ENCODE assay signal across 11 cellular contexts in genomic region chr18:63177822-63178525, GRCh38.
DNase-seq lines count a peak whose midpoint lies in the region; ATAC-seq and TF ChIP-seq lines count a peak whose summit lies in the region.
"Had no signal": no experiment of that assay in that cellular context is flagged by ENCODE, and none has a peak within 500 bp of the region (broad histone marks: within the 10 kb centered on the region; RNA-seq: fewer than 3 reads in every experiment).

No MANE protein-coding gene starts in this region.

- ATAC-seq in DND-41 (ENCODE audit: insufficient read depth, low read depth), result 0 out of 3 replicates have a peak, but pooled peaks have one; percentile 20
- peak; percentile 71 for ATAC-seq in sciatic nerve
- ATAC-seq: T-cell had no signal

- peak overlapping the region; percentile 53 for H3K27ac ChIP-seq in DND-41 (ENCODE audit: low read length)
- no peak overlapping the region for H3K27ac ChIP-seq in fibroblast of lung (ENCODE audit: insufficient read depth, low read length)
- no peak overlapping the region for H3K27ac ChIP-seq in effector memory CD4-positive, alpha-beta T cell (ENCODE audit: insufficient read depth, low read length, poor library complexity, severe bottlenecking)
- H3K27ac ChIP-seq: neutrophil had no signal

- DNase-seq in DND-41, result no peak
- DNase-seq in NCI-H2227 (lab: John Stamatoyannopoulos, UW; ENCODE audit: unreplicated experiment), result peak; percentile 65
- DNase-seq in fibroblast of lung (ENCODE audit: low read depth in 2 of 2), result no peak
- DNase-seq in sciatic nerve (ENCODE audit: low spot score), result no peak
- no peak for DNase-seq in NCI-H345 (lab: John Stamatoyannopoulos, UW)
- no peak for DNase-seq in COLO668 (lab: John Stamatoyannopoulos, UW; ENCODE audit: unreplicated experiment)
- no peak for DNase-seq in effector memory CD4-positive, alpha-beta T cell
- no peak for DNase-seq in NCI-H146 (lab: John Stamatoyannopoulos, UW)
- DNase-seq: MG63, T-cell had no signal

- H3K36me3 ChIP-seq in DND-41 (ENCODE audit: insufficient read depth, low read length), result peaks cover 15% of the 10 kb centered on the region
- H3K36me3 ChIP-seq in fibroblast of lung (ENCODE audit: control insufficient read depth, insufficient read depth, low read length), result no peaks in the 10 kb centered on the region
- no peaks in the 10 kb centered on the region for H3K36me3 ChIP-seq in effector memory CD4-positive, alpha-beta T cell (ENCODE audit: control insufficient read depth, insufficient read depth, low read length)
- H3K36me3 ChIP-seq: MG63, neutrophil had no signal

- H3K27me3 ChIP-seq in DND-41 (ENCODE audit: insufficient read depth, low read length, poor library complexity) (no peaks in the 10 kb centered on the region), fibroblast of lung (ENCODE audit: control insufficient read depth, insufficient read depth, low read length) (no peaks in the 10 kb centered on the region)
- H3K27me3 ChIP-seq in effector memory CD4-positive, alpha-beta T cell (replicated peaks; ENCODE audit: control insufficient read depth, insufficient read depth, low read length, poor library complexity, severe bottlenecking), result no peaks in the 10 kb centered on the region
- H3K27me3 ChIP-seq: MG63, neutrophil had no signal

- H3K79me2 ChIP-seq in DND-41 (ENCODE audit: insufficient read depth, low read length), result peaks cover 93% of the 10 kb centered on the region
- H3K79me2 ChIP-seq in fibroblast of lung (ENCODE audit: control insufficient read depth, insufficient read depth, low read length), result no peaks in the 10 kb centered on the region

- no peak overlapping the region for H2AFZ ChIP-seq in DND-41 (ENCODE audit: low read depth, low read length)
- no peak overlapping the region for H2AFZ ChIP-seq in fibroblast of lung (ENCODE audit: low read length)

- H3K9ac ChIP-seq in DND-41 (ENCODE audit: low read depth, low read length) (no peak overlapping the region), fibroblast of lung (ENCODE audit: insufficient read depth, low read length) (no peak overlapping the region)

- intact Hi-C loops in sciatic nerve (cut with DNase I), result no loop called here

- peaks cover 21% of the 10 kb centered on the region for H3K4me1 ChIP-seq in DND-41 (ENCODE audit: insufficient read depth, low read length)
- no peaks in the 10 kb centered on the region for H3K4me1 ChIP-seq in fibroblast of lung (ENCODE audit: control insufficient read depth, extremely low read depth, insufficient read depth, low read length)
- peaks cover 6% of the 10 kb centered on the region for H3K4me1 ChIP-seq in effector memory CD4-positive, alpha-beta T cell (ENCODE audit: control insufficient read depth, insufficient read depth, low read length, poor library complexity, severe bottlenecking)

- no peak overlapping the region for H3K4me3 ChIP-seq in DND-41 (ENCODE audit: low read depth in 1 of 2, low read length in 2 of 2)
- H3K4me3 ChIP-seq in fibroblast of lung (replicated peaks in 1 of 4; ENCODE audit: control extremely low read depth in 1 of 4, insufficient read depth in 1 of 4, low read depth in 3 of 4, low read length in 4 of 4), result peak overlapping the region in 1 of 4 experiments; percentile 30
- no peak overlapping the region for H3K4me3 ChIP-seq in effector memory CD4-positive, alpha-beta T cell (ENCODE audit: insufficient read depth, low read depth, low read length, poor library complexity, severe bottlenecking)
- H3K4me3 ChIP-seq: MG63 had no signal

- no peaks in the 10 kb centered on the region for H3K9me3 ChIP-seq in DND-41 (ENCODE audit: insufficient read depth, low read length, severe bottlenecking)
- no peaks in the 10 kb centered on the region for H3K9me3 ChIP-seq in fibroblast of lung (ENCODE audit: control insufficient read depth, insufficient read depth, low read depth, low read length)
- H3K9me3 ChIP-seq in effector memory CD4-positive, alpha-beta T cell (ENCODE audit: control insufficient read depth, low read length), result no peaks in the 10 kb centered on the region
- H3K9me3 ChIP-seq: neutrophil had no signal

- TF ChIP-seq CTCF in DND-41 (IDR thresholded peaks at IDR 0.05; ENCODE audit: borderline replicate concordance, extremely low read depth, low read length, poor library complexity, severe bottlenecking) (no peak), fibroblast of lung (conservative IDR thresholded peaks at IDR 0.05 in 1 of 2, IDR thresholded peaks at IDR 0.05 in 1 of 2; ENCODE audit: low read depth in 1 of 2, low read length in 2 of 2) (no peak)

- peaks cover 41% of the 10 kb centered on the region for H4K20me1 ChIP-seq in DND-41 (ENCODE audit: insufficient read depth, low read length)
- no peaks in the 10 kb centered on the region for H4K20me1 ChIP-seq in fibroblast of lung (ENCODE audit: control insufficient read depth, extremely low read depth, insufficient read depth, low read length)

- H3K4me2 ChIP-seq in DND-41 (ENCODE audit: insufficient read depth, low read length), result no peak overlapping the region
- peak overlapping the region; percentile 20 for H3K4me2 ChIP-seq in fibroblast of lung (ENCODE audit: extremely low read depth, insufficient read depth, low read length)
